In the genomic region with DNA sequence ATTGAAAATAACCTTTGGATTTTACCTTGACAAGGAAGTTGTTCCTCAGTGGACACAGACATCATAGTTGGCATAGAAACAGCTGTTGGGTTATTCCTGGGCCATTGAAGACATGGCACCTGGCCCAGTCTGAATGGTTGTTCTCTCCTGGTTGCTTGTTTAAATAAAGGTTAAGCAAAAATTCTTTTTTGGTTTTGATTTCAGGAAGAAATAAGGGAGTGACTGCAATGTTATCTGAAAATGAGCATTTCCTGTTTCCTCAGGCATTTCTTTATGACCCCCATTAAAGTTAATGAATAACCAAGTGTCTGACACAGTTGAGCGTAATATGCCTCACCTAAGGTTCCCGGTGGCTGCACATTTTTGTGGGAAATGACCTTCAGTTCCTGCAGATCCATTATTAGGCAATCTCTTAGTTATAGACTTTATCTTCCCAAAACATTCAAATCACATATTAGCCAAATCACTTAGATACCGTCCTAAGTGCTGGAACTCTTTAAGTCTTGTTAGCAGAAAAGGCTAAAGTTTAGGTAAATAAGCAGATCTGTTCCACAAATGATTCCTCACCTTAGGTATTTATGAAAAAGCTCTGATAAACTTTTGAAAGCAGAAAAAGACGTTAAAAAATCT, we compare ENCODE assay signal across 2 cellular contexts.
TF ChIP-seq lines count a peak whose summit lies in the region.

No MANE protein-coding gene starts in this region.

TF ChIP-seq in endothelial cell of umbilical vein, 7 proteins besides CTCF, POLR2A, EP300 and RAD21 (continued from another document):
- no peak for TF ChIP-seq JUN (IDR thresholded peaks at IDR 0.05; ENCODE audit: borderline replicate concordance, insufficient read depth, insufficient read length, low read depth)

TF ChIP-seq in SK-N-SH treated with all-trans-retinoic acid at 6 μM for 48 hours, 23 proteins besides CTCF, POLR2A, EP300 and RAD21 (continued from another document):
- TF ChIP-seq, protein P1, sequence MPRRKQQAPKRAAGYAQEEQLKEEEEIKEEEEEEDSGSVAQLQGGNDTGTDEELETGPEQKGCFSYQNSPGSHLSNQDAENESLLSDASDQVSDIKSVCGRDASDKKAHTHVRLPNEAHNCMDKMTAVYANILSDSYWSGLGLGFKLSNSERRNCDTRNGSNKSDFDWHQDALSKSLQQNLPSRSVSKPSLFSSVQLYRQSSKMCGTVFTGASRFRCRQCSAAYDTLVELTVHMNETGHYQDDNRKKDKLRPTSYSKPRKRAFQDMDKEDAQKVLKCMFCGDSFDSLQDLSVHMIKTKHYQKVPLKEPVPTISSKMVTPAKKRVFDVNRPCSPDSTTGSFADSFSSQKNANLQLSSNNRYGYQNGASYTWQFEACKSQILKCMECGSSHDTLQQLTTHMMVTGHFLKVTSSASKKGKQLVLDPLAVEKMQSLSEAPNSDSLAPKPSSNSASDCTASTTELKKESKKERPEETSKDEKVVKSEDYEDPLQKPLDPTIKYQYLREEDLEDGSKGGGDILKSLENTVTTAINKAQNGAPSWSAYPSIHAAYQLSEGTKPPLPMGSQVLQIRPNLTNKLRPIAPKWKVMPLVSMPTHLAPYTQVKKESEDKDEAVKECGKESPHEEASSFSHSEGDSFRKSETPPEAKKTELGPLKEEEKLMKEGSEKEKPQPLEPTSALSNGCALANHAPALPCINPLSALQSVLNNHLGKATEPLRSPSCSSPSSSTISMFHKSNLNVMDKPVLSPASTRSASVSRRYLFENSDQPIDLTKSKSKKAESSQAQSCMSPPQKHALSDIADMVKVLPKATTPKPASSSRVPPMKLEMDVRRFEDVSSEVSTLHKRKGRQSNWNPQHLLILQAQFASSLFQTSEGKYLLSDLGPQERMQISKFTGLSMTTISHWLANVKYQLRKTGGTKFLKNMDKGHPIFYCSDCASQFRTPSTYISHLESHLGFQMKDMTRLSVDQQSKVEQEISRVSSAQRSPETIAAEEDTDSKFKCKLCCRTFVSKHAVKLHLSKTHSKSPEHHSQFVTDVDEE (CRISPR knock-in tag; IDR thresholded peaks at IDR 0.05) = no peak
